ENCODE assay signal across 8 cellular contexts in genomic region chr10:74176380-74177139, GRCh38. TPM values are rescaled to one million over a fixed set of nuclear protein-coding genes. Genes with fewer than 3 reads are reported as not detected.
DNase-seq lines count a peak whose midpoint lies in the region; ATAC-seq and TF ChIP-seq lines count a peak whose summit lies in the region.

No MANE protein-coding gene starts in this region.

- TF ChIP-seq CTCF in liver (IDR thresholded peaks at IDR 0.05; ENCODE audit: low read depth, low read length, missing input control) = no peak

- H3K4me3 ChIP-seq in liver (ENCODE audit: low read depth in 1 of 3, low read length in 3 of 3) = peak overlapping the region; percentile 81 to 87 (median 85)

- no peaks in the 10 kb centered on the region for H3K27me3 ChIP-seq in liver (ENCODE audit: control insufficient read depth in 4 of 4, insufficient read depth in 4 of 4, low read length in 3 of 4)

- H3K9me3 ChIP-seq in liver (ENCODE audit: control insufficient read depth in 4 of 4, low read length in 3 of 4) = no peaks in the 10 kb centered on the region

- ATAC-seq in GM19397 (IDR thresholded peaks at IDR 0.05; ENCODE audit: unreplicated experiment) (peak; percentile 96), HG03565 (IDR thresholded peaks at IDR 0.05; ENCODE audit: unreplicated experiment) (peak; percentile 90)

- TF ChIP-seq RAD21 in liver (IDR thresholded peaks at IDR 0.05) = peak; percentile 15 to 28

- DNase-seq in CD1c-positive myeloid dendritic cell (ENCODE audit: extremely low spot score) (peak; percentile 99), NCI-H748 treated with DMSO at 0.1 percent for 48 hours (lab: John Stamatoyannopoulos, UW) (peak; percentile 79), dermis blood vessel endothelial cell (peak; percentile 97)
- peak; percentile 96 for DNase-seq in activated CD4-positive, alpha-beta T cell treated with anti-CD3 and anti-CD28 coated beads, Interleukin-2, amount 50 U/mL, for 4 hours
- DNase-seq in stimulated activated CD4-positive, alpha-beta T cell treated with anti-CD3 and anti-CD28 coated beads, Interleukin-4, amount 100 ng/mL, for 1 hour = peak; percentile 96

- peaks cover 4 to 45% (median 24%) of the 10 kb centered on the region in 4 donors for H3K4me1 ChIP-seq in liver (ENCODE audit: control insufficient read depth in 4 of 4, insufficient read depth in 4 of 4, low read length in 3 of 4)

- H3K27ac ChIP-seq in liver (ENCODE audit: low read depth in 1 of 2, low read length in 2 of 2) = peak overlapping the region; percentile 96 to 99

- WGBS in liver = under 1% methylated on average over 72 of the region's 72 CpGs

- H3K9ac ChIP-seq in liver (ENCODE audit: low read depth in 1 of 2, low read length in 2 of 2) = peak overlapping the region; percentile 76 to 96

- no peaks in the 10 kb centered on the region for H3K36me3 ChIP-seq in liver (ENCODE audit: control insufficient read depth in 4 of 4, insufficient read depth in 3 of 4, low read depth in 1 of 4, low read length in 3 of 4)

TF ChIP-seq in liver, 16 proteins besides CTCF, POLR2A, EP300 and RAD21:
- TF ChIP-seq FOXA2 (IDR thresholded peaks at IDR 0.05) (no peak), REST (IDR thresholded peaks at IDR 0.05) (peak; percentile 68), TAF1 (conservative IDR thresholded peaks at IDR 0.05) (peak; percentile 87), RXRA (IDR thresholded peaks at IDR 0.05) (peak; percentile 17 to 25), GABPA (IDR thresholded peaks at IDR 0.05 in 1 of 2, conservative IDR thresholded peaks at IDR 0.05 in 1 of 2) (no peak), SP1 (IDR thresholded peaks at IDR 0.05) (peak; percentile 70), FOXA1 (IDR thresholded peaks at IDR 0.05) (peak; percentile 10), NR2F2 (IDR thresholded peaks at IDR 0.05) (no peak), ZBTB33 (IDR thresholded peaks at IDR 0.05) (no peak), HNF4A (conservative IDR thresholded peaks at IDR 0.05) (peak; percentile 40 to 52), MAX (IDR thresholded peaks at IDR 0.05) (peak; percentile 66), JUND (IDR thresholded peaks at IDR 0.05) (no peak), EGR1 (IDR thresholded peaks at IDR 0.05; ENCODE audit: low read depth in 2 of 2) (peak in 1 of 2 donors; percentile 27), HNF4G (IDR thresholded peaks at IDR 0.05) (no peak), YY1 (IDR thresholded peaks at IDR 0.05) (peak; percentile 100)
- TF ChIP-seq, protein P1, sequence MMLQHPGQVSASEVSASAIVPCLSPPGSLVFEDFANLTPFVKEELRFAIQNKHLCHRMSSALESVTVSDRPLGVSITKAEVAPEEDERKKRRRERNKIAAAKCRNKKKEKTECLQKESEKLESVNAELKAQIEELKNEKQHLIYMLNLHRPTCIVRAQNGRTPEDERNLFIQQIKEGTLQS (IDR thresholded peaks at IDR 0.05) = peak; percentile 31

RNA-seq across cellular contexts. Expression of gene ADK, which starts 25.5 kb away (rescaled TPM):
- 15.3 and 30.6 TPM in 2 replicates for total RNA-seq in dermis blood vessel endothelial cell
- total RNA-seq in liver = 10 to 100 TPM; 18.0 to 88.0 TPM
- polyA plus RNA-seq in liver = 100 to 1,000 TPM in 1 of 2 donors, 10 to 100 TPM in 1; 43.0 to 110 TPM

RNA-seq across cellular contexts. Expression of gene AP3M1, which starts 25.9 kb away (rescaled TPM):
- 32.7 and 57.0 TPM in 2 replicates for total RNA-seq in dermis blood vessel endothelial cell
- total RNA-seq in liver = 10 to 100 TPM; 20.2 to 24.8 TPM
- polyA plus RNA-seq in liver = 10 to 100 TPM in 1 of 2 donors, 1 to 10 TPM in 1; 7.5 to 12.9 TPM

Comparison
In these comparisons a context has a peak if more than half of its experiments do, and no peak if none do; other contexts are left out.
1. Peak in every context shown above with its lines: DNase-seq, ATAC-seq, H3K4me3 ChIP-seq and H3K27ac ChIP-seq.